1 cellular context compared by ENCODE assay signal in the genomic region with DNA sequence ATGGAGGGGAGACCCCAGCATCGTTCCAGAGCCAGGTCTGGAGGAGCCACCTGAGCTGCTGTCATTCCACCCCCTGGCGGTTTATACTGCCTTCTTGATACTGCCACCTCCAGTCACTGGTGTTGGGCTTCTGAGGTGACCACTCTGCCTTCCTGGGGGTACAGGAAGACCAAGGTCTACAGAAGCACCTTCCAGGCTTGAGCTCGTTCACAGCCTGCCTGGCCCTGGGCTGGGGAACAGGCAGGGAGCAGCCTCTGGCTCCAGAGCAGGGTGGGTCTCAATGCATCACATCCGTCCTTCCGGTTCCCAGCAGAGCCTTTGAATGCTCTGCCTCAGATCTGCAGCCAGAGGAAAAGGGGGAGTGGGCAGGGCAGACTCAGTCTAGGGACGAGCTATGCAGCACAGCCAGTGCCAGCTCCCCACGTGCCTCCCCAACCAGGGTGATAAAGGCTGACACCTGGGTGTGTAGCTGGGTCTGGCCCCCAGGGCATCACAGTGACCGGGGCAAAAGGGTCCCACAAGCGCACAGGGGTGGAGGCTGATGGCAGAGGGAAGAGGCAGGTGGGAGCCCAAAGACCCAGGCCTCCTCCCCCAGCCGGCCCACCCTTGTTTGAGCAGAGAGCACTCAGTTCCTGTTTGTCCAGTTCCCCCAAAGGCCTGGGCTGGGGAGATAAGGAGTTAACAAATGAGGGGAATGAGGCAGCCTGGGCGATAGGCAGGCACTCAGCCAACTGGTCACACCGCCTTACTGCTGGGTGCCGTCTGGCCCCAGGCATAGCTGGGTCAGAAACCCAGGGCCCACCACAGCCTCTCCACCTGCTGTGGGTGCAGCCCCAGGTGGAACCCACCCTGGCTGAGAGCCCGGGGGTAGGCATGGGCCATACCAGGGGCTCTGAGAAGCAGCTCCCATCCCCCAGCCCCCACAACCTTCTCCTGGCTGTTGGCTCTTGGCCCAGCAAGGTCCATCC.
TF ChIP-seq lines count a peak whose summit lies in the region.

No MANE protein-coding gene starts in this region.

TF ChIP-seq in SK-N-SH, 30 proteins besides CTCF, POLR2A, EP300 and RAD21:
- TF ChIP-seq FOXM1 (IDR thresholded peaks at IDR 0.05; ENCODE audit: low read depth) (no peak), NFIC (IDR thresholded peaks at IDR 0.05; ENCODE audit: borderline replicate concordance) (no peak), TAF1 (IDR thresholded peaks at IDR 0.05; ENCODE audit: borderline replicate concordance, low read depth, low read length) (no peak), ELF1 (IDR thresholded peaks at IDR 0.05) (no peak), CHD2 (IDR thresholded peaks at IDR 0.05; ENCODE audit: low read length, partially characterized antibody) (no peak), YY1 (IDR thresholded peaks at IDR 0.05; ENCODE audit: low read depth) (no peak), GABPA (IDR thresholded peaks at IDR 0.05; ENCODE audit: low read depth) (no peak), TCF12 (IDR thresholded peaks at IDR 0.05) (no peak), MXI1 (IDR thresholded peaks at IDR 0.05; ENCODE audit: low read depth, low read length) (peak; percentile 82; the same call in 1 of the 2 replicates), FOSL2 (IDR thresholded peaks at IDR 0.05; ENCODE audit: borderline replicate concordance, low read depth) (no peak), MEF2A (IDR thresholded peaks at IDR 0.05; ENCODE audit: borderline replicate concordance, low read depth) (no peak), SIN3A (IDR thresholded peaks at IDR 0.05; ENCODE audit: borderline replicate concordance, low read depth, low read length) (no peak), GATA2 (CRISPR knock-in tag; IDR thresholded peaks at IDR 0.05) (peak; percentile 94), JUND (IDR thresholded peaks at IDR 0.05) (no peak), FOXJ3 (CRISPR knock-in tag; IDR thresholded peaks at IDR 0.05) (peak; percentile 53; the same call in 1 of the 2 replicates), RXRA (IDR thresholded peaks at IDR 0.05; ENCODE audit: borderline replicate concordance, low read depth) (no peak), RCOR1 (IDR thresholded peaks at IDR 0.05; ENCODE audit: low read length) (peak; percentile 65), TEAD4 (IDR thresholded peaks at IDR 0.05; ENCODE audit: borderline replicate concordance, insufficient read depth) (no peak)
- TF ChIP-seq, protein P1, sequence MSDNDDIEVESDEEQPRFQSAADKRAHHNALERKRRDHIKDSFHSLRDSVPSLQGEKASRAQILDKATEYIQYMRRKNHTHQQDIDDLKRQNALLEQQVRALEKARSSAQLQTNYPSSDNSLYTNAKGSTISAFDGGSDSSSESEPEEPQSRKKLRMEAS (IDR thresholded peaks at IDR 0.05; ENCODE audit: low read depth): no peak
- TF ChIP-seq, protein P2, sequence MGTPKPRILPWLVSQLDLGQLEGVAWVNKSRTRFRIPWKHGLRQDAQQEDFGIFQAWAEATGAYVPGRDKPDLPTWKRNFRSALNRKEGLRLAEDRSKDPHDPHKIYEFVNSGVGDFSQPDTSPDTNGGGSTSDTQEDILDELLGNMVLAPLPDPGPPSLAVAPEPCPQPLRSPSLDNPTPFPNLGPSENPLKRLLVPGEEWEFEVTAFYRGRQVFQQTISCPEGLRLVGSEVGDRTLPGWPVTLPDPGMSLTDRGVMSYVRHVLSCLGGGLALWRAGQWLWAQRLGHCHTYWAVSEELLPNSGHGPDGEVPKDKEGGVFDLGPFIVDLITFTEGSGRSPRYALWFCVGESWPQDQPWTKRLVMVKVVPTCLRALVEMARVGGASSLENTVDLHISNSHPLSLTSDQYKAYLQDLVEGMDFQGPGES (IDR thresholded peaks at IDR 0.05; ENCODE audit: low read depth, low read length): no peak
- TF ChIP-seq, protein P3, sequence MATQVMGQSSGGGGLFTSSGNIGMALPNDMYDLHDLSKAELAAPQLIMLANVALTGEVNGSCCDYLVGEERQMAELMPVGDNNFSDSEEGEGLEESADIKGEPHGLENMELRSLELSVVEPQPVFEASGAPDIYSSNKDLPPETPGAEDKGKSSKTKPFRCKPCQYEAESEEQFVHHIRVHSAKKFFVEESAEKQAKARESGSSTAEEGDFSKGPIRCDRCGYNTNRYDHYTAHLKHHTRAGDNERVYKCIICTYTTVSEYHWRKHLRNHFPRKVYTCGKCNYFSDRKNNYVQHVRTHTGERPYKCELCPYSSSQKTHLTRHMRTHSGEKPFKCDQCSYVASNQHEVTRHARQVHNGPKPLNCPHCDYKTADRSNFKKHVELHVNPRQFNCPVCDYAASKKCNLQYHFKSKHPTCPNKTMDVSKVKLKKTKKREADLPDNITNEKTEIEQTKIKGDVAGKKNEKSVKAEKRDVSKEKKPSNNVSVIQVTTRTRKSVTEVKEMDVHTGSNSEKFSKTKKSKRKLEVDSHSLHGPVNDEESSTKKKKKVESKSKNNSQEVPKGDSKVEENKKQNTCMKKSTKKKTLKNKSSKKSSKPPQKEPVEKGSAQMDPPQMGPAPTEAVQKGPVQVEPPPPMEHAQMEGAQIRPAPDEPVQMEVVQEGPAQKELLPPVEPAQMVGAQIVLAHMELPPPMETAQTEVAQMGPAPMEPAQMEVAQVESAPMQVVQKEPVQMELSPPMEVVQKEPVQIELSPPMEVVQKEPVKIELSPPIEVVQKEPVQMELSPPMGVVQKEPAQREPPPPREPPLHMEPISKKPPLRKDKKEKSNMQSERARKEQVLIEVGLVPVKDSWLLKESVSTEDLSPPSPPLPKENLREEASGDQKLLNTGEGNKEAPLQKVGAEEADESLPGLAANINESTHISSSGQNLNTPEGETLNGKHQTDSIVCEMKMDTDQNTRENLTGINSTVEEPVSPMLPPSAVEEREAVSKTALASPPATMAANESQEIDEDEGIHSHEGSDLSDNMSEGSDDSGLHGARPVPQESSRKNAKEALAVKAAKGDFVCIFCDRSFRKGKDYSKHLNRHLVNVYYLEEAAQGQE (IDR thresholded peaks at IDR 0.05; ENCODE audit: low read depth, low read length): no peak
- TF ChIP-seq, protein P4, sequence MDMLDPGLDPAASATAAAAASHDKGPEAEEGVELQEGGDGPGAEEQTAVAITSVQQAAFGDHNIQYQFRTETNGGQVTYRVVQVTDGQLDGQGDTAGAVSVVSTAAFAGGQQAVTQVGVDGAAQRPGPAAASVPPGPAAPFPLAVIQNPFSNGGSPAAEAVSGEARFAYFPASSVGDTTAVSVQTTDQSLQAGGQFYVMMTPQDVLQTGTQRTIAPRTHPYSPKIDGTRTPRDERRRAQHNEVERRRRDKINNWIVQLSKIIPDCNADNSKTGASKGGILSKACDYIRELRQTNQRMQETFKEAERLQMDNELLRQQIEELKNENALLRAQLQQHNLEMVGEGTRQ (IDR thresholded peaks at IDR 0.05; ENCODE audit: borderline replicate concordance, low read depth, low read length): peak; percentile 12; the same call in 1 of the 2 replicates
